Comparison of ENCODE assay signal across 1 cellular context in the genomic region with DNA sequence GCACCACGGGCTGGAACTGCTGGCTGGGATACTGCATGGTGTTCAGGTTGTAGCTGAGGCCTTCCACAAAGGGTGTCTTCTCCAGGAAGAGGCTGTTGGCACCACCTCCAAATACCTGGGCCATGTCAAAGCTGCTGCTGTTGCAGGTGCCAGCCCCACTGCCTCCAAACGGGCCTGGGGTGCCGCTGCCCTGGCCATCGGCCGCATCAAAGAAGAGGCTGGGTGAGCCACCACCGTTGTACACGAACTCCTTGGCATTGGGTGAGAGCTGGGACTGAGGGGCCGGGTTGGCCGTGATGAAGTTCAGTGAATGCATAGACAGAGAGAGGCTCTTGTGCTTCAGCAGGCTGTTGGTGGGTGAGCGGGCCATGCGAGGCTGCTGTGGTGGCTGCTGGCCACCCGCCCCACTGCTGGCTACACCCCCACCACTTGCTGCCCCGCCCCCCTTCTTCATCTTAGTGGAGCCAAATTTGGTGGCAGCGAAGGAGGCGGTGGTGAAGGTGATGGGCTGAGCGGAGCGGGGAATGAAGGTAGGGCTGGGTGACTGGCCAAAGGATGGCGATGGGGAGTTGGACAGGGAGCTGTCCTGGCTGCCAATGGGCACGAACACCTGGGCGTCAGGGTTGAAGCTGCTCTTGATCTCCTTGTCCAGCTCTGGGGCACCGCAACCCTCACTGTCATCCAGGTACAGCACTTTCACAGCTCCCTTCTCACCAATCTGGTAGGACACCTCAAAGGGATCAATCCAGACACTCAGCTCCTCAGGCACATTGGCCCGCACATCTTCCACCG.
TF ChIP-seq lines count a peak whose summit lies in the region.

No MANE protein-coding gene starts in this region.

TF ChIP-seq in HCT116, 20 proteins besides CTCF, POLR2A, EP300 and RAD21:
- TF ChIP-seq, protein P1, sequence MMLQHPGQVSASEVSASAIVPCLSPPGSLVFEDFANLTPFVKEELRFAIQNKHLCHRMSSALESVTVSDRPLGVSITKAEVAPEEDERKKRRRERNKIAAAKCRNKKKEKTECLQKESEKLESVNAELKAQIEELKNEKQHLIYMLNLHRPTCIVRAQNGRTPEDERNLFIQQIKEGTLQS (IDR thresholded peaks at IDR 0.05): no peak
- TF ChIP-seq ELF1 (IDR thresholded peaks at IDR 0.05; ENCODE audit: borderline replicate concordance, low read depth) (no peak), TCF7L2 (IDR thresholded peaks at IDR 0.05; ENCODE audit: borderline replicate concordance, extremely low read depth, insufficient read depth, insufficient read length) (no peak), SIN3A (IDR thresholded peaks at IDR 0.05; ENCODE audit: low read depth) (no peak), SP1 (IDR thresholded peaks at IDR 0.05; ENCODE audit: low read depth) (no peak), YY1 (IDR thresholded peaks at IDR 0.05; ENCODE audit: extremely low read depth, insufficient replicate concordance, low read depth, low read length) (no peak), EZH2phosphoT487 (IDR thresholded peaks at IDR 0.05; ENCODE audit: borderline replicate concordance) (no peak), JUND (IDR thresholded peaks at IDR 0.05) (no peak), ZNF274 (IDR thresholded peaks at IDR 0.05; ENCODE audit: low read depth, low read length) (no peak), POLR2AphosphoS5 (IDR thresholded peaks at IDR 0.05; ENCODE audit: low read depth, low read length) (no peak; the same call in 1 of the 2 replicates)
- TF ChIP-seq, protein P2, sequence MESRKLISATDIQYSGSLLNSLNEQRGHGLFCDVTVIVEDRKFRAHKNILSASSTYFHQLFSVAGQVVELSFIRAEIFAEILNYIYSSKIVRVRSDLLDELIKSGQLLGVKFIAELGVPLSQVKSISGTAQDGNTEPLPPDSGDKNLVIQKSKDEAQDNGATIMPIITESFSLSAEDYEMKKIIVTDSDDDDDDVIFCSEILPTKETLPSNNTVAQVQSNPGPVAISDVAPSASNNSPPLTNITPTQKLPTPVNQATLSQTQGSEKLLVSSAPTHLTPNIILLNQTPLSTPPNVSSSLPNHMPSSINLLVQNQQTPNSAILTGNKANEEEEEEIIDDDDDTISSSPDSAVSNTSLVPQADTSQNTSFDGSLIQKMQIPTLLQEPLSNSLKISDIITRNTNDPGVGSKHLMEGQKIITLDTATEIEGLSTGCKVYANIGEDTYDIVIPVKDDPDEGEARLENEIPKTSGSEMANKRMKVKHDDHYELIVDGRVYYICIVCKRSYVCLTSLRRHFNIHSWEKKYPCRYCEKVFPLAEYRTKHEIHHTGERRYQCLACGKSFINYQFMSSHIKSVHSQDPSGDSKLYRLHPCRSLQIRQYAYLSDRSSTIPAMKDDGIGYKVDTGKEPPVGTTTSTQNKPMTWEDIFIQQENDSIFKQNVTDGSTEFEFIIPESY (IDR thresholded peaks at IDR 0.05; ENCODE audit: extremely low read depth, insufficient replicate concordance, low read length): no peak
TF ChIP-seq in HCT116: peak in this region for 0.
